Comparison of ENCODE assay signal across 8 cellular contexts in the genomic region with DNA sequence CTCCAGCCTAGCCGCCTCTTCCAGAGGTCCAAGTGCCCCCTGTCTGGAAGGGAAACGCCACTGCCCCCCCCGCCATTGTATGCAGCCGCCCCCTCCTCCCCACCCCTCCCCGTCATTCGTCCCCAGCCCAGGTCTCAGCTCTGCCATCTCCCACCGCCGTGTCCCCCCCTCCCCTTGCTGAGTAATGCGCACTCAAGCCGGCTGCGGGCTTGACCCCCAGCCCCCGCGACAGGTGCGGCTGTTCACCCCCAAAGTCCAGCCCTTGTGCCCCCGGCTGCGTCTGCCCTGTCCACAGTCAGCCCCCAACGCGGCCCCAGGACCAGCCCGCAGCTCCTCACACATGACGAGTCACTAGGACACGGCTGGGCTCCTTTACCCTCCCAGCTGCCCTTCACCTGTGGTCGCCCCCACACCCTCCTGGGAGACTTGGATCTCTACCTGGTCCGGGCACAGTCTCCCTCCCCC. TPM values are rescaled to one million over a fixed set of nuclear protein-coding genes. Genes with fewer than 3 reads are reported as not detected.
A peak's percentile ranks its signal among the peaks of the same experiment; 100 is the strongest.
DNase-seq lines count a peak whose midpoint lies in the region; ATAC-seq and TF ChIP-seq lines count a peak whose summit lies in the region.

No MANE protein-coding gene starts in this region.

- peak overlapping the region; percentile 59 to 64; a peak in 3 of 4 replicates for H3K4me3 ChIP-seq in SK-N-SH (ENCODE audit: low read depth in 2 of 2, low read length in 1 of 2)
- H3K4me3 ChIP-seq in fibroblast of pulmonary artery (replicated peaks; ENCODE audit: low read depth, low read length): peak overlapping the region; percentile 77
- peak overlapping the region; percentile 62 for H3K4me3 ChIP-seq in ovary

- TF ChIP-seq CTCF in SK-N-SH (IDR thresholded peaks at IDR 0.05): no peak
- no peak for TF ChIP-seq CTCF in fibroblast of pulmonary artery (IDR thresholded peaks at IDR 0.05; ENCODE audit: low read length, missing control alignments)
- TF ChIP-seq CTCF in ovary (IDR thresholded peaks at IDR 0.05): no peak

- under 1% methylated on average over 9 of the region's 23 CpGs for WGBS in SK-N-SH (ENCODE audit: low lambda C conversion rate)
- WGBS in ovary, 3 donors: 0 to 1% (median 1%) methylated on average over 8 to 23 of the region's 23 CpGs

- H3K4me1 ChIP-seq in ES-I3 (ENCODE audit: insufficient read depth, low read length): peaks cover 12% of the 10 kb centered on the region; the same call in 1 of the 2 replicates
- H3K4me1 ChIP-seq in SK-N-SH (ENCODE audit: control insufficient read depth in 1 of 2, insufficient read depth in 2 of 2, low read depth in 1 of 2, low read length in 1 of 2): peaks cover 0 to 3% of the 10 kb centered on the region in 2 experiments; a peak in 1 of 4 replicates
- H3K4me1 ChIP-seq in ovary (ENCODE audit: insufficient read depth): peaks cover 14% of the 10 kb centered on the region

- no peaks in the 10 kb centered on the region for H4K20me1 ChIP-seq in SK-N-SH (ENCODE audit: insufficient read depth)

- CTCF ChIA-PET in SK-N-SH (lab: Yijun Ruan, JAX): interaction anchor here (0.6 to 4.5 kb wide), 13 partner anchors 10 to 958 kb away, joined by 3 to 87 read pairs (median 3); partner anchors contain the start of genes IQCK, KNOP1 and SMG1

- H2AFZ ChIP-seq in SK-N-SH (ENCODE audit: low read depth): peak overlapping the region; percentile 79; the same call in 1 of the 2 replicates

- no peak for TF ChIP-seq RAD21 in SK-N-SH (IDR thresholded peaks at IDR 0.05; ENCODE audit: low read length)

- H3K4me2 ChIP-seq in SK-N-SH: peak overlapping the region; percentile 90

- POLR2A ChIA-PET in SK-N-SH (lab: Yijun Ruan, JAX): interaction anchor here (0.6 to 1.5 kb wide), 4 partner anchors 165 to 329 kb away, joined by 3 to 7 read pairs (median 4); partner anchors contain the start of genes IQCK and KNOP1

- H3K9me3 ChIP-seq in ES-I3 (ENCODE audit: control insufficient read depth, insufficient read depth, low read length) (no peaks in the 10 kb centered on the region), SK-N-SH (no peaks in the 10 kb centered on the region), ovary (no peaks in the 10 kb centered on the region)

- TF ChIP-seq EP300 in SK-N-SH (IDR thresholded peaks at IDR 0.05; ENCODE audit: borderline replicate concordance in 1 of 2, low read depth in 1 of 2, low read length in 1 of 2): no peak
- no peak for TF ChIP-seq EP300 in ovary (IDR thresholded peaks at IDR 0.05)

- H3K36me3 ChIP-seq in ES-I3 (ENCODE audit: insufficient read depth, low read length) (no peaks in the 10 kb centered on the region), SK-N-SH (replicated peaks in 1 of 2; ENCODE audit: control insufficient read depth in 1 of 2, insufficient read depth in 2 of 2, low read length in 1 of 2) (no peaks in the 10 kb centered on the region), ovary (no peaks in the 10 kb centered on the region)

- no peak for TF ChIP-seq POLR2A in ovary (IDR thresholded peaks at IDR 0.05)

- DNase-seq in SK-N-SH: peak; percentile 70
- no peak for DNase-seq in fibroblast of pulmonary artery (ENCODE audit: low read depth)
- DNase-seq in ovary: peak; percentile 45 to 66 (median 62)
- DNase-seq in NAMALWA (ENCODE audit: low spot score): no peak
- no peak for DNase-seq in NCI-H2029 treated with DMSO at 0.1 percent for 48 hours (lab: John Stamatoyannopoulos, UW)
- DNase-seq in cerebellum (ENCODE audit: low spot score): no peak

- no peak for ATAC-seq in GM18511 (IDR thresholded peaks at IDR 0.05; ENCODE audit: unreplicated experiment)

- H3K9ac ChIP-seq in ES-I3 (ENCODE audit: low read depth, low read length) (peak overlapping the region; percentile 85), SK-N-SH (no peak overlapping the region)

- no peaks in the 10 kb centered on the region for H3F3A ChIP-seq in SK-N-SH (replicated peaks; ENCODE audit: insufficient read depth)

- no peaks in the 10 kb centered on the region for H3K79me2 ChIP-seq in SK-N-SH (ENCODE audit: insufficient read depth)

- H3K27ac ChIP-seq in SK-N-SH (ENCODE audit: low read depth in 2 of 2, low read length in 1 of 2) (no peak overlapping the region), ovary (peak overlapping the region; percentile 36 to 70)

- H3K9me2 ChIP-seq in SK-N-SH: no peaks in the 10 kb centered on the region

- intact Hi-C loops in ovary (cut with DNase I): loop anchor here in 2 of 4 donors (2.0 to 5.0 kb wide), 3 partner anchors 167 to 285 kb away; partner anchors contain the start of genes IQCK (in 1 of the 2) and KNOP1 (in 1 of the 2)

- H3K27me3 ChIP-seq in SK-N-SH (ENCODE audit: insufficient read depth): no peaks in the 10 kb centered on the region
- H3K27me3 ChIP-seq in ovary: no peaks in the 10 kb centered on the region

TF ChIP-seq in SK-N-SH, 30 proteins besides CTCF, POLR2A, EP300 and RAD21:
- TF ChIP-seq RFX5 (IDR thresholded peaks at IDR 0.05; ENCODE audit: low read length) (no peak), ZBTB33 (IDR thresholded peaks at IDR 0.05; ENCODE audit: borderline replicate concordance, low read depth) (no peak), IRF3 (IDR thresholded peaks at IDR 0.05; ENCODE audit: low read depth, low read length) (no peak), ELF1 (IDR thresholded peaks at IDR 0.05) (no peak), RXRA (IDR thresholded peaks at IDR 0.05; ENCODE audit: borderline replicate concordance, low read depth) (no peak), CHD2 (IDR thresholded peaks at IDR 0.05; ENCODE audit: low read length, partially characterized antibody) (no peak), NFIC (IDR thresholded peaks at IDR 0.05; ENCODE audit: borderline replicate concordance) (no peak), TCF12 (IDR thresholded peaks at IDR 0.05) (no peak)

RNA-seq across cellular contexts. Expression of gene GPRC5B, which starts 0.6 kb away (rescaled TPM):
- polyA plus RNA-seq in SK-N-SH (2012; rRNA removed) (1.1 TPM in 2 replicates), ovary (10 to 100 TPM; 44.7 to 99.9 TPM)
- 1.0 and 1.1 TPM in 2 replicates for polyA plus RNA-seq in SK-N-SH (2012; cell fraction: cytosol; rRNA removed)
- polyA plus RNA-seq in SK-N-SH (2012; cell fraction: nucleus; rRNA removed): 1.0 and 1.3 TPM in 2 replicates
- total RNA-seq in ovary (10 to 100 TPM; 24.3 to 88.4 (median 46.9) TPM), cerebellum (37.1 TPM)

Comparison
In these comparisons a context has a peak if more than half of its experiments do, and no peak if none do; other contexts are left out.
1. DNase-seq: peak in SK-N-SH (single experiment) and ovary (5 of 5); none in fibroblast of pulmonary artery (single experiment), NAMALWA (single experiment), NCI-H2029 treated with DMSO at 0.1 percent for 48 hours (single experiment) and cerebellum (single experiment).
2. H3K27ac ChIP-seq: peak in ovary (2 of 2); none in SK-N-SH (0 of 2).
3. Peak in every context shown above with its lines, with median percentiles within 50 percentile points of each other: H3K4me3 ChIP-seq.